Comparison of ENCODE assay signal across 10 cellular contexts in genomic region chr19:941292-942132, GRCh38. TPM values are rescaled to one million over a fixed set of nuclear protein-coding genes. Genes with fewer than 3 reads are reported as not detected.
DNase-seq lines count a peak whose midpoint lies in the region; ATAC-seq and TF ChIP-seq lines count a peak whose summit lies in the region.
"Had no signal": no experiment of that assay in that cellular context is flagged by ENCODE, and none has a peak within 500 bp of the region (broad histone marks: within the 10 kb centered on the region; RNA-seq: fewer than 3 reads in every experiment).

No MANE protein-coding gene starts in this region.

- CTCF ChIA-PET in CD8-positive, alpha-beta T cell (lab: Charles Lee) = no interaction called here

- peak overlapping the region; percentile 11 for H3K27ac ChIP-seq in CD8-positive, alpha-beta T cell (ENCODE audit: low read depth, low read length)
- H3K27ac ChIP-seq in RWPE2 (ENCODE audit: poor library complexity, severe bottlenecking) (peak overlapping the region; percentile 56), sigmoid colon (peak overlapping the region; percentile 79 to 92 (median 84))

- TF ChIP-seq CTCF in CD8-positive, alpha-beta T cell (IDR thresholded peaks at IDR 0.05) = no peak
- TF ChIP-seq CTCF in RWPE2 (IDR thresholded peaks at IDR 0.05; ENCODE audit: poor library complexity, severe bottlenecking) = no peak
- TF ChIP-seq CTCF in sigmoid colon (IDR thresholded peaks at IDR 0.05) = no peak

- H3K27ac Mint-ChIP-seq in CD8-positive, alpha-beta T cell = no peak overlapping the region

- H3K36me3 Mint-ChIP-seq in CD8-positive, alpha-beta T cell = no peaks in the 10 kb centered on the region

- no peaks in the 10 kb centered on the region for H3K27me3 ChIP-seq in CD8-positive, alpha-beta T cell (ENCODE audit: insufficient read depth, low read length)
- H3K27me3 ChIP-seq in RWPE2 (ENCODE audit: insufficient read depth, poor library complexity, severe bottlenecking) = no peaks in the 10 kb centered on the region
- H3K27me3 ChIP-seq in sigmoid colon = no peaks in the 10 kb centered on the region

- peaks cover 24% of the 10 kb centered on the region for H3K4me1 Mint-ChIP-seq in CD8-positive, alpha-beta T cell (ENCODE audit: low read depth)

- no peaks in the 10 kb centered on the region for H3K9me3 ChIP-seq in CD8-positive, alpha-beta T cell (ENCODE audit: low read length)
- H3K9me3 ChIP-seq in RWPE2 (ENCODE audit: severe bottlenecking) (no peaks in the 10 kb centered on the region), sigmoid colon (no peaks in the 10 kb centered on the region)

- ATAC-seq in CD8-positive, alpha-beta T cell = no peak
- no peak for ATAC-seq in RWPE2 (ENCODE audit: low read depth)
- ATAC-seq in esophagus mucosa = peak; percentile 17
- ATAC-seq in GM19351 (IDR thresholded peaks at IDR 0.05; ENCODE audit: unreplicated experiment) = no peak

- TF ChIP-seq EP300 in sigmoid colon (IDR thresholded peaks at IDR 0.05) = no peak

- no peak for TF ChIP-seq POLR2A in sigmoid colon (IDR thresholded peaks at IDR 0.05)

- H3K9me3 Mint-ChIP-seq in CD8-positive, alpha-beta T cell = peaks cover 3% of the 10 kb centered on the region

- POLR2A ChIA-PET in CD8-positive, alpha-beta T cell (lab: Charles Lee) = no interaction called here

- peak overlapping the region; percentile 78 for H3K4me3 Mint-ChIP-seq in CD8-positive, alpha-beta T cell

- H3K27me3 Mint-ChIP-seq in CD8-positive, alpha-beta T cell (ENCODE audit: low read depth) = no peaks in the 10 kb centered on the region

- 40 to 77% methylated on average over 45 of the region's 45 CpGs for WGBS in sigmoid colon, 2 donors

- no peaks in the 10 kb centered on the region for H3K36me3 ChIP-seq in CD8-positive, alpha-beta T cell (ENCODE audit: insufficient read depth, low read length)
- H3K36me3 ChIP-seq in RWPE2 (ENCODE audit: low read depth) (no peaks in the 10 kb centered on the region), sigmoid colon (no peaks in the 10 kb centered on the region)

- peak overlapping the region; percentile 53 for H3K4me3 ChIP-seq in CD8-positive, alpha-beta T cell (ENCODE audit: low read depth, low read length)
- peak overlapping the region; percentile 2 for H3K4me3 ChIP-seq in RWPE2 (ENCODE audit: severe bottlenecking)
- peak overlapping the region; percentile 0 to 42 (median 36) for H3K4me3 ChIP-seq in sigmoid colon

- no peak for DNase-seq in CD8-positive, alpha-beta T cell
- DNase-seq in RWPE2 (ENCODE audit: low spot score) = no peak
- DNase-seq in sigmoid colon = no peak
- DNase-seq in GDM1 (lab: John Stamatoyannopoulos, UW) = no peak
- no peak for DNase-seq in SW 1271 (lab: John Stamatoyannopoulos, UW)
- DNase-seq in NCI-H187 (lab: John Stamatoyannopoulos, UW) = no peak
- DNase-seq: MM.1S had no signal

- intact Hi-C loops in CD8-positive, alpha-beta T cell (cut with DNase I, micrococcal nuclease) = loop anchor here in 1 of 2 experiments (2.0 to 5.0 kb wide), 2 partner anchors 17 to 41 kb away; partner anchors contain the start of gene WDR18
- intact Hi-C loops in sigmoid colon (cut with DNase I) = no loop called here

- peaks cover 33% of the 10 kb centered on the region for H3K4me1 ChIP-seq in CD8-positive, alpha-beta T cell (ENCODE audit: insufficient read depth, low read length)
- H3K4me1 ChIP-seq in RWPE2 (ENCODE audit: insufficient read depth, poor library complexity, severe bottlenecking) (no peaks in the 10 kb centered on the region), sigmoid colon (peaks cover 0 to 47% (median 21%) of the 10 kb centered on the region in 4 donors)

RNA-seq across cellular contexts. Expression of gene ARID3A, which starts 15.7 kb away (rescaled TPM):
- 1 to 10 TPM; 2.0 to 2.7 TPM for total RNA-seq in CD8-positive, alpha-beta T cell
- total RNA-seq in esophagus mucosa = 6.9 TPM
- 10 to 100 TPM in 1 of 4 donors, 1 to 10 TPM in 3; 3.1 to 11.6 (median 4.3) TPM for total RNA-seq in sigmoid colon
- polyA plus RNA-seq in sigmoid colon = 1 to 10 TPM; 1.4 to 6.0 (median 1.8) TPM

RNA-seq across cellular contexts. Expression of gene KISS1R, which starts 24.4 kb away (rescaled TPM):
- under 1 TPM; 0.81 to 0.90 TPM for total RNA-seq in CD8-positive, alpha-beta T cell
- total RNA-seq in esophagus mucosa (not detected), sigmoid colon (not detected)
- polyA plus RNA-seq in sigmoid colon = under 1 TPM in 1 of 3 donors, not detected in 2; 0.13 TPM
- total RNA-seq: myocyte had no signal

RNA-seq across cellular contexts. Expression of gene R3HDM4, which starts 28.5 kb away (rescaled TPM):
- total RNA-seq in CD8-positive, alpha-beta T cell = 100 to 1,000 TPM; 242 to 261 TPM
- total RNA-seq in esophagus mucosa (59.2 TPM), sigmoid colon (10 to 100 TPM; 21.4 to 37.2 (median 27.7) TPM)
- polyA plus RNA-seq in sigmoid colon = 10 to 100 TPM; 30.5 to 85.3 (median 33.0) TPM

RNA-seq across cellular contexts. Expression of gene WDR18, which starts 42.6 kb away (rescaled TPM):
- total RNA-seq in CD8-positive, alpha-beta T cell = 10 to 100 TPM; 20.6 to 22.7 TPM
- total RNA-seq in esophagus mucosa (41.2 TPM), sigmoid colon (10 to 100 TPM; 14.3 to 33.1 (median 30.4) TPM)
- polyA plus RNA-seq in sigmoid colon = 10 to 100 TPM; 22.4 to 65.8 (median 43.8) TPM

RNA-seq across cellular contexts. Expression of gene RNU6-9, which starts 48.2 kb away (rescaled TPM):
- not detected for total RNA-seq in CD8-positive, alpha-beta T cell
- total RNA-seq in esophagus mucosa = not detected
- total RNA-seq in sigmoid colon = not detected
- not detected for polyA plus RNA-seq in sigmoid colon
- total RNA-seq: myocyte had no signal

Comparison
In these comparisons a context has a peak if more than half of its experiments do, and no peak if none do; other contexts are left out.
1. H3K27ac ChIP-seq: peak in every context shown above with its lines; median percentile 84 in sigmoid colon; 56 in RWPE2; 11 in CD8-positive, alpha-beta T cell.
2. H3K4me3 ChIP-seq: peak in every context shown above with its lines; median percentile 53 in CD8-positive, alpha-beta T cell; 36 in sigmoid colon; 2 in RWPE2.